ENCODE assay signal across 1 cellular context in the genomic region with DNA sequence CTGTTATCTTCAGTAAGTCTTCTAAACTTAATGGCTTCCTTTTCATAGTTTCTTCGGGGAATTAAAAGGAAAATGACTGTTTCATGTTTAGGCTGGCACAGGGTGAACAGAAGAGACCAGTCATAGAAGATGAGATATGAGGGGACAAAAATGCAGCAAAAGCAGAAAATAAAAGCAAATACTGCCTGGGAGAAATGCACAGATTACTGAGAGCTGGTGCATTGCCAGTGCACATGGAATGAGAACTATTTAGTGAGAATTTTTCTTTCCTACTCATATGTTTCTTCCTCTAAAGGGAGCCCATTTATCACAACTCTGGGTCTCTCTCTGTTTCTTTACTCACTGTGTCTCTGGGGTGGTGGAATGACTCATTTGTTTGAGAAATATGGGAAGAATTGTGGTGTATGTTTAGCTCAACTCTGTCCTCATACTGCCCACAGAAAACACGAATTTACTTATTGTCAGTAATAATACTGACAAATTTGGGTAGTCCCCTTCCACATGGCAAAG.
TF ChIP-seq lines count a peak whose summit lies in the region.

No MANE protein-coding gene starts in this region.

TF ChIP-seq in GM12878, 131 proteins besides CTCF, POLR2A, EP300 and RAD21 (continued from another document):
- TF ChIP-seq, protein P1, sequence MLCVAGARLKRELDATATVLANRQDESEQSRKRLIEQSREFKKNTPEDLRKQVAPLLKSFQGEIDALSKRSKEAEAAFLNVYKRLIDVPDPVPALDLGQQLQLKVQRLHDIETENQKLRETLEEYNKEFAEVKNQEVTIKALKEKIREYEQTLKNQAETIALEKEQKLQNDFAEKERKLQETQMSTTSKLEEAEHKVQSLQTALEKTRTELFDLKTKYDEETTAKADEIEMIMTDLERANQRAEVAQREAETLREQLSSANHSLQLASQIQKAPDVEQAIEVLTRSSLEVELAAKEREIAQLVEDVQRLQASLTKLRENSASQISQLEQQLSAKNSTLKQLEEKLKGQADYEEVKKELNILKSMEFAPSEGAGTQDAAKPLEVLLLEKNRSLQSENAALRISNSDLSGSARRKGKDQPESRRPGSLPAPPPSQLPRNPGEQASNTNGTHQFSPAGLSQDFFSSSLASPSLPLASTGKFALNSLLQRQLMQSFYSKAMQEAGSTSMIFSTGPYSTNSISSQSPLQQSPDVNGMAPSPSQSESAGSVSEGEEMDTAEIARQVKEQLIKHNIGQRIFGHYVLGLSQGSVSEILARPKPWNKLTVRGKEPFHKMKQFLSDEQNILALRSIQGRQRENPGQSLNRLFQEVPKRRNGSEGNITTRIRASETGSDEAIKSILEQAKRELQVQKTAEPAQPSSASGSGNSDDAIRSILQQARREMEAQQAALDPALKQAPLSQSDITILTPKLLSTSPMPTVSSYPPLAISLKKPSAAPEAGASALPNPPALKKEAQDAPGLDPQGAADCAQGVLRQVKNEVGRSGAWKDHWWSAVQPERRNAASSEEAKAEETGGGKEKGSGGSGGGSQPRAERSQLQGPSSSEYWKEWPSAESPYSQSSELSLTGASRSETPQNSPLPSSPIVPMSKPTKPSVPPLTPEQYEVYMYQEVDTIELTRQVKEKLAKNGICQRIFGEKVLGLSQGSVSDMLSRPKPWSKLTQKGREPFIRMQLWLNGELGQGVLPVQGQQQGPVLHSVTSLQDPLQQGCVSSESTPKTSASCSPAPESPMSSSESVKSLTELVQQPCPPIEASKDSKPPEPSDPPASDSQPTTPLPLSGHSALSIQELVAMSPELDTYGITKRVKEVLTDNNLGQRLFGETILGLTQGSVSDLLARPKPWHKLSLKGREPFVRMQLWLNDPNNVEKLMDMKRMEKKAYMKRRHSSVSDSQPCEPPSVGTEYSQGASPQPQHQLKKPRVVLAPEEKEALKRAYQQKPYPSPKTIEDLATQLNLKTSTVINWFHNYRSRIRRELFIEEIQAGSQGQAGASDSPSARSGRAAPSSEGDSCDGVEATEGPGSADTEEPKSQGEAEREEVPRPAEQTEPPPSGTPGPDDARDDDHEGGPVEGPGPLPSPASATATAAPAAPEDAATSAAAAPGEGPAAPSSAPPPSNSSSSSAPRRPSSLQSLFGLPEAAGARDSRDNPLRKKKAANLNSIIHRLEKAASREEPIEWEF (IDR thresholded peaks at IDR 0.05; ENCODE audit: insufficient replicate concordance, low read depth, low read length), result no peak
- TF ChIP-seq BCL11A (IDR thresholded peaks at IDR 0.05; ENCODE audit: low read depth, low read length) (peak; percentile 48; the same call in 1 of the 2 replicates), CREM (IDR thresholded peaks at IDR 0.05; ENCODE audit: low read depth) (peak; percentile 27; the same call in 1 of the 2 replicates), NFXL1 (IDR thresholded peaks at IDR 0.05; ENCODE audit: borderline replicate concordance) (no peak), IKZF1 (conservative IDR thresholded peaks at IDR 0.05) (no peak), NFIC (IDR thresholded peaks at IDR 0.05; ENCODE audit: low read depth, low read length) (peak; percentile 40; the same call in 1 of the 2 replicates), RUNX3 (IDR thresholded peaks at IDR 0.05; ENCODE audit: low read length) (peak; percentile 85), JUNB (IDR thresholded peaks at IDR 0.05) (peak; percentile 70), DPF2 (IDR thresholded peaks at IDR 0.05) (peak; percentile 45; the same call in 1 of the 2 replicates), KDM1A (IDR thresholded peaks at IDR 0.05; ENCODE audit: borderline replicate concordance) (no peak), JUND (IDR thresholded peaks at IDR 0.05; ENCODE audit: low read depth, low read length) (no peak), YBX1 (IDR thresholded peaks at IDR 0.05) (no peak), FOXM1 (IDR thresholded peaks at IDR 0.05; ENCODE audit: low read depth, low read length) (peak; percentile 48; the same call in 1 of the 2 replicates), BHLHE40 (IDR thresholded peaks at IDR 0.05; ENCODE audit: borderline replicate concordance in 1 of 2, low read depth in 2 of 2, low read length in 1 of 2) (0 out of 4 replicates have a peak, but pooled peaks of 1 of the 2 experiments have one; percentile 12), MEF2B (IDR thresholded peaks at IDR 0.05; ENCODE audit: partially characterized antibody, poor library complexity, severe bottlenecking) (peak; percentile 57)
- TF ChIP-seq, protein P2, sequence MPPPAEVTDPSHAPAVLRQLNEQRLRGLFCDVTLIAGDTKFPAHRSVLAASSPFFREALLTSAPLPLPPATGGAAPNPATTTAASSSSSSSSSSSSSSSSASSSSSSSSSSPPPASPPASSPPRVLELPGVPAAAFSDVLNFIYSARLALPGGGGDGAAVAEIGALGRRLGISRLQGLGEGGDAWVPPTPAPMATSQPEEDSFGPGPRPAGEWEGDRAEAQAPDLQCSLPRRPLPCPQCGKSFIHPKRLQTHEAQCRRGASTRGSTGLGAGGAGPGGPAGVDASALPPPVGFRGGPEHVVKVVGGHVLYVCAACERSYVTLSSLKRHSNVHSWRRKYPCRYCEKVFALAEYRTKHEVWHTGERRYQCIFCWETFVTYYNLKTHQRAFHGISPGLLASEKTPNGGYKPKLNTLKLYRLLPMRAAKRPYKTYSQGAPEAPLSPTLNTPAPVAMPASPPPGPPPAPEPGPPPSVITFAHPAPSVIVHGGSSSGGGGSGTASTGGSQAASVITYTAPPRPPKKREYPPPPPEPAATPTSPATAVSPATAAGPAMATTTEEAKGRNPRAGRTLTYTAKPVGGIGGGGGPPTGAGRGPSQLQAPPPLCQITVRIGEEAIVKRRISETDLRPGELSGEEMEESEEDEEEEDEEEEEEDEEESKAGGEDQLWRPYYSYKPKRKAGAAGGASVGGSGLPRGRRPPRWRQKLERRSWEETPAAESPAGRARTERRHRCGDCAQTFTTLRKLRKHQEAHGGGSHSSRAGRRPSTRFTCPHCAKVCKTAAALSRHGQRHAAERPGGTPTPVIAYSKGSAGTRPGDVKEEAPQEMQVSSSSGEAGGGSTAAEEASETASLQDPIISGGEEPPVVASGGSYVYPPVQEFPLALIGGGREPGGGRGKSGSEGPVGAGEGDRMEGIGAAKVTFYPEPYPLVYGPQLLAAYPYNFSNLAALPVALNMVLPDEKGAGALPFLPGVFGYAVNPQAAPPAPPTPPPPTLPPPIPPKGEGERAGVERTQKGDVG (CRISPR knock-in tag; IDR thresholded peaks at IDR 0.05), result no peak
- TF ChIP-seq, protein P3, sequence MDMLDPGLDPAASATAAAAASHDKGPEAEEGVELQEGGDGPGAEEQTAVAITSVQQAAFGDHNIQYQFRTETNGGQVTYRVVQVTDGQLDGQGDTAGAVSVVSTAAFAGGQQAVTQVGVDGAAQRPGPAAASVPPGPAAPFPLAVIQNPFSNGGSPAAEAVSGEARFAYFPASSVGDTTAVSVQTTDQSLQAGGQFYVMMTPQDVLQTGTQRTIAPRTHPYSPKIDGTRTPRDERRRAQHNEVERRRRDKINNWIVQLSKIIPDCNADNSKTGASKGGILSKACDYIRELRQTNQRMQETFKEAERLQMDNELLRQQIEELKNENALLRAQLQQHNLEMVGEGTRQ (IDR thresholded peaks at IDR 0.05; ENCODE audit: borderline replicate concordance, low read depth, low read length), result no peak
- TF ChIP-seq, protein P4, sequence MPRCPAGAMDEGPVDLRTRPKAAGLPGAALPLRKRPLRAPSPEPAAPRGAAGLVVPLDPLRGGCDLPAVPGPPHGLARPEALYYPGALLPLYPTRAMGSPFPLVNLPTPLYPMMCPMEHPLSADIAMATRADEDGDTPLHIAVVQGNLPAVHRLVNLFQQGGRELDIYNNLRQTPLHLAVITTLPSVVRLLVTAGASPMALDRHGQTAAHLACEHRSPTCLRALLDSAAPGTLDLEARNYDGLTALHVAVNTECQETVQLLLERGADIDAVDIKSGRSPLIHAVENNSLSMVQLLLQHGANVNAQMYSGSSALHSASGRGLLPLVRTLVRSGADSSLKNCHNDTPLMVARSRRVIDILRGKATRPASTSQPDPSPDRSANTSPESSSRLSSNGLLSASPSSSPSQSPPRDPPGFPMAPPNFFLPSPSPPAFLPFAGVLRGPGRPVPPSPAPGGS (IDR thresholded peaks at IDR 0.05; ENCODE audit: borderline replicate concordance, insufficient read depth, low read depth, low read length, poor library complexity, severe bottlenecking), result peak; percentile 75
